In the genomic region with DNA sequence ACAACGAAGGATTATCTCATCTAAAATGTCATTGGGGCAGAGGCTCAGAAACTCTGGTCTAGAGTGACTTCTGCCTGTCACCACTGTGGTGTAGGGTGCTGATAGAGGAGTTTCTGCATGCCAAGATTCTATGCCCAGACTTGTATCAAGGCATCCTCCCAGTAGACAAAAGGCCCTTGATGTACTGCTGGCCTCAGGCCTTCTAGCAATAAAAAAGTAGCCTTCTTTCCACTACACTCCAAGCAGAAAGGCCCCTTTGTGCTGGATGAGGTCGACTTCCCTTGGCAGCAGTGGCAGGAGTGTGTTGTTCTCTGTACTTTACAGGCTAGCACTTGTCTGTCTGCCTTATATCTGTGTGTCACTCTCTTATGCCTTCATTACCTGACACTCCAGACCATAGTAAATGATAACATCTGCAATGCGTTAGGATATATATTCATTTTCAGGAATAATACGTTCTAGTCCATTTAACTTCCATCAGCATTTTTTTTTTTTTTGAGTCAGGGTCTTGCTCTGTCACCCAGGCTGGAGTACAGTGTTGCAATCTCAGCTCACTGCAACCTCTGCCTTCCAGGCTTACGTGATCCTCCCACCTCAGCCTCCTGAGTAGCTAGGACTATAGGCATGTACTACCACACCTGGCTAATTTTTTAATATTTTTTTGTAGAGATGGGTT, we compare ENCODE assay signal across 13 cellular contexts. TPM values are rescaled to one million over a fixed set of nuclear protein-coding genes. Genes with fewer than 3 reads are reported as not detected.
DNase-seq lines count a peak whose midpoint lies in the region; ATAC-seq and TF ChIP-seq lines count a peak whose summit lies in the region.
"Had no signal": no experiment of that assay in that cellular context is flagged by ENCODE, and none has a peak within 500 bp of the region (broad histone marks: within the 10 kb centered on the region; RNA-seq: fewer than 3 reads in every experiment).

No MANE protein-coding gene starts in this region.

- TF ChIP-seq POLR2A in gastrocnemius medialis (IDR thresholded peaks at IDR 0.05) = no peak

- H3K4me1 ChIP-seq in gastrocnemius medialis = peaks cover 29 to 57% of the 10 kb centered on the region in 2 donors
- H3K4me1 ChIP-seq: parathyroid adenoma had no signal

- intact Hi-C loops in gastrocnemius medialis (cut with DNase I; ENCODE audit: low total_unique reads) = loop anchor here (1.0 to 5.0 kb wide), 3 partner anchors 98 to 190 kb away; partner anchors contain the start of gene STIM1

- DNase-seq in NCI-H345 (lab: John Stamatoyannopoulos, UW) = peak; percentile 1
- DNase-seq in NCI-H345 treated with DMSO at 0.1 percent for 48 hours (lab: John Stamatoyannopoulos, UW; ENCODE audit: unreplicated experiment) = no peak
- peak; percentile 79 to 92 for DNase-seq in hippocampal formation (lab: John Stamatoyannopoulos, UW)
- peak in 1 of 2 donors; percentile 36 for DNase-seq in gastrocnemius medialis
- DNase-seq in NCI-H510A treated with DMSO at 0.1 percent for 48 hours (lab: John Stamatoyannopoulos, UW) = no peak
- no peak for DNase-seq in kidney tubule cell (ENCODE audit: low spot score)
- DNase-seq in cerebellum (ENCODE audit: low spot score) = no peak
- DNase-seq: activated CD4-positive, alpha-beta T cell treated with anti-CD3 and anti-CD28 coated beads for 4 hours; NCI-H2081 treated with DMSO at 0.1 percent for 48 hours had no signal

- no peaks in the 10 kb centered on the region for H3K9me3 ChIP-seq in gastrocnemius medialis

- H3K27ac ChIP-seq in angular gyrus (ENCODE audit: low read depth, low read length) (peak overlapping the region; percentile 8), gastrocnemius medialis (peak overlapping the region; percentile 78 to 91 (median 88))
- H3K27ac ChIP-seq: 22Rv1, parathyroid adenoma, SK-N-MC had no signal

- H3K36me3 ChIP-seq in gastrocnemius medialis = no peaks in the 10 kb centered on the region

- H3K4me3 ChIP-seq in gastrocnemius medialis = no peak overlapping the region
- H3K4me3 ChIP-seq: SK-N-MC had no signal

- in situ Hi-C loops in gastrocnemius medialis (cut with MboI; ENCODE audit: low sequenced_read_pairs in 4 of 4) = loop anchor here in 1 of 4 donors (10.0 kb wide), 1 partner anchor 190 kb away; the partner anchor contains the start of gene STIM1

- peak in 1 of 2 donors; percentile 3 for ATAC-seq in gastrocnemius medialis

- TF ChIP-seq CTCF in gastrocnemius medialis (IDR thresholded peaks at IDR 0.05 in 4 of 5, conservative IDR thresholded peaks at IDR 0.05 in 1 of 5) = no peak

- H3K27me3 ChIP-seq in gastrocnemius medialis = no peaks in the 10 kb centered on the region

RNA-seq across cellular contexts. Expression of gene RRM1, which starts 49.5 kb away (rescaled TPM):
- total RNA-seq in gastrocnemius medialis = 10 to 100 TPM; 34.0 to 66.0 (median 37.8) TPM
- total RNA-seq in cerebellum = 61.4 TPM

Comparison
In these comparisons a context has a peak if more than half of its experiments do, and no peak if none do; other contexts are left out.
1. DNase-seq: peak in NCI-H345 (single experiment) and hippocampal formation (2 of 2); none in NCI-H345 treated with DMSO at 0.1 percent for 48 hours (single experiment), NCI-H510A treated with DMSO at 0.1 percent for 48 hours (single experiment), kidney tubule cell (single experiment) and cerebellum (single experiment).